Comparison of ENCODE assay signal across 7 cellular contexts in the genomic region with DNA sequence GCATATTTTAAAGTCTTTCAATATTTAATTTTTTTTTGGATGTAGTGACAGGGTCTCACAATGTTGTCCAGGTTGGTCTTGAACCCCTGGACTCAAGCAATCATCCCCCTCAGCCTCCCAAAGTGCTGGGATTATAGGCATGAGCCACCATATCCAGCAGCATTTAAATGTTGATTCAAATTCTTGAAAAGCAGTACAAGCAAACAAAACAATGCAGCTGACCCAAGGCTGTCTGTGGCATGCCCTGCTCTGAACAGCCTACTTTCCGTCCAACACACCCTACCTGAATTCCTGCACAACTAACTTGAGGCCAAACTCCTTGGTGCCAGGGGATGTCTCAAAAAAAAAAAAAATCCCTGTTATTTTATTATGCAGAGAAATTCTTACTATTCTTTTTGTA. TPM values are rescaled to one million over a fixed set of nuclear protein-coding genes. Genes with fewer than 3 reads are reported as not detected.
"Had no signal": no experiment of that assay in that cellular context is flagged by ENCODE, and none has a peak within 500 bp of the region (broad histone marks: within the 10 kb centered on the region; RNA-seq: fewer than 3 reads in every experiment).

No MANE protein-coding gene starts in this region.

- FAIRE-seq: G401.6, GM12878, GM12892, GM18507, GM19239 had no signal

- H3K4me3 ChIP-seq: GM12878 had no signal

- ATAC-seq: GM12878 had no signal

- DNase-seq: GDM1, GF-D8 had no signal

RNA-seq across cellular contexts. Expression of a gene that starts 23.0 kb away (rescaled TPM):
- total RNA-seq: GM12878 had no signal
